10 cellular contexts compared by ENCODE assay signal in genomic region chr4:185265942-185266341, GRCh38. TPM values are rescaled to one million over a fixed set of nuclear protein-coding genes. Genes with fewer than 3 reads are reported as not detected.
DNase-seq lines count a peak whose midpoint lies in the region; ATAC-seq and TF ChIP-seq lines count a peak whose summit lies in the region.
"Had no signal": no experiment of that assay in that cellular context is flagged by ENCODE, and none has a peak within 500 bp of the region (broad histone marks: within the 10 kb centered on the region; RNA-seq: fewer than 3 reads in every experiment).

No MANE protein-coding gene starts in this region.

- H3K4me1 ChIP-seq in psoas muscle (no peaks in the 10 kb centered on the region), right lobe of liver (peaks cover 0 to 6% (median 0%) of the 10 kb centered on the region in 4 donors), Caco-2 (peaks cover 18% of the 10 kb centered on the region)

- H3K27me3 ChIP-seq in psoas muscle (ENCODE audit: insufficient read depth in 3 of 3, low read length in 2 of 3): no peaks in the 10 kb centered on the region
- no peaks in the 10 kb centered on the region for H3K27me3 ChIP-seq in right lobe of liver
- H3K27me3 ChIP-seq in Caco-2 (replicated peaks; ENCODE audit: control insufficient read depth, insufficient read depth, low read length): no peaks in the 10 kb centered on the region

- H3K36me3 Mint-ChIP-seq in activated CD4-positive, alpha-beta T cell treated with anti-CD3 and anti-CD28 coated beads, Interleukin-2, amount 10 ng/mL, durations not matched to agents 24 days and 14 days (ENCODE audit: low read depth): peaks cover 30% of the 10 kb centered on the region
- no peaks in the 10 kb centered on the region for H3K36me3 Mint-ChIP-seq in Caco-2 (ENCODE audit: insufficient read depth, unreplicated experiment)

- H3K9me3 Mint-ChIP-seq in activated CD4-positive, alpha-beta T cell treated with anti-CD3 and anti-CD28 coated beads, Interleukin-2, amount 10 ng/mL, durations not matched to agents 24 days and 14 days: no peaks in the 10 kb centered on the region
- no peaks in the 10 kb centered on the region for H3K9me3 Mint-ChIP-seq in Caco-2 (ENCODE audit: unreplicated experiment)
- H3K9me3 Mint-ChIP-seq: CD8-positive, alpha-beta memory T cell; naive thymus-derived CD8-positive, alpha-beta T cell had no signal

- BruUV-seq in Caco-2 (replicated peaks; lab: Mats Ljungman, UMichigan): no TSS peak

- ATAC-seq in HG03060 (IDR thresholded peaks at IDR 0.05; ENCODE audit: low read depth, unreplicated experiment): peak; percentile 92
- ATAC-seq in psoas muscle: peak; percentile 44 to 83 (median 66)
- ATAC-seq in right lobe of liver: no peak

- H3K36me3 ChIP-seq in psoas muscle (ENCODE audit: insufficient read depth in 1 of 2, low read depth in 1 of 2) (peaks cover 0 to 33% of the 10 kb centered on the region in 2 donors), right lobe of liver (peaks cover 0 to 6% (median under 1%) of the 10 kb centered on the region in 4 donors), Caco-2 (ENCODE audit: control insufficient read depth, insufficient read depth, low read length) (peaks cover 1% of the 10 kb centered on the region; the same call in 1 of the 2 replicates)

- POLR2A ChIA-PET in Caco-2 (lab: Charles Lee): no interaction called here

- WGBS in psoas muscle, 3 donors: 76 to 83% (median 79%) methylated on average over 1 of the region's 1 CpG
- 50% methylated on average over 1 of the region's 1 CpG for WGBS in right lobe of liver (ENCODE audit: insufficient coverage, low coverage, low lambda C conversion rate, missing lambda C conversion rate)

- no peak for TF ChIP-seq POLR2A in right lobe of liver (IDR thresholded peaks at IDR 0.05)

- no peak overlapping the region for H3K4me3 Mint-ChIP-seq in activated CD4-positive, alpha-beta T cell treated with anti-CD3 and anti-CD28 coated beads, Interleukin-2, amount 10 ng/mL, durations not matched to agents 24 days and 14 days
- H3K4me3 Mint-ChIP-seq in Caco-2 (ENCODE audit: unreplicated experiment): no peak overlapping the region
- H3K4me3 Mint-ChIP-seq: CD8-positive, alpha-beta memory T cell had no signal

- intact Hi-C loops in activated CD4-positive, alpha-beta T cell treated with anti-CD3 and anti-CD28 coated beads, Interleukin-2, amount 10 ng/mL, durations not matched to agents 24 days and 14 days (cut with micrococcal nuclease): no loop called here
- intact Hi-C loops in psoas muscle (cut with DNase I): no loop called here
- intact Hi-C loops in right lobe of liver (cut with DNase I): no loop called here
- intact Hi-C loops in Caco-2 (cut with micrococcal nuclease; ENCODE audit: unreplicated experiment): loop anchor here (5.0 kb wide), 1 partner anchor 39 kb away; no protein-coding TSS in a partner anchor

- peak overlapping the region; percentile 46 for H3K27ac ChIP-seq in psoas muscle
- no peak overlapping the region for H3K27ac ChIP-seq in right lobe of liver

- H3K9me3 ChIP-seq in psoas muscle (no peaks in the 10 kb centered on the region), right lobe of liver (no peaks in the 10 kb centered on the region), Caco-2 (no peaks in the 10 kb centered on the region)

- H3K27me3 Mint-ChIP-seq in activated CD4-positive, alpha-beta T cell treated with anti-CD3 and anti-CD28 coated beads, Interleukin-2, amount 10 ng/mL, durations not matched to agents 24 days and 14 days: no peaks in the 10 kb centered on the region
- no peaks in the 10 kb centered on the region for H3K27me3 Mint-ChIP-seq in Caco-2 (ENCODE audit: insufficient read depth, unreplicated experiment)
- H3K27me3 Mint-ChIP-seq: CD8-positive, alpha-beta memory T cell; naive thymus-derived CD8-positive, alpha-beta T cell had no signal

- in situ Hi-C loops in SK-MEL-5 (cut with HindIII; ENCODE audit: low pct_unique_long_range_greater_than_20kb, low sequenced_read_pairs): no loop called here

- CTCF ChIA-PET in Caco-2 (lab: Charles Lee): no interaction called here

- H3K4me1 Mint-ChIP-seq in activated CD4-positive, alpha-beta T cell treated with anti-CD3 and anti-CD28 coated beads, Interleukin-2, amount 10 ng/mL, durations not matched to agents 24 days and 14 days: peaks cover 23% of the 10 kb centered on the region
- peaks cover 20% of the 10 kb centered on the region for H3K4me1 Mint-ChIP-seq in Caco-2 (ENCODE audit: low read depth, unreplicated experiment)

- H3K27ac Mint-ChIP-seq in activated CD4-positive, alpha-beta T cell treated with anti-CD3 and anti-CD28 coated beads, Interleukin-2, amount 10 ng/mL, durations not matched to agents 24 days and 14 days: no peak overlapping the region
- no peak overlapping the region for H3K27ac Mint-ChIP-seq in Caco-2 (ENCODE audit: unreplicated experiment)

- DNase-seq in activated CD4-positive, alpha-beta T cell treated with anti-CD3 and anti-CD28 coated beads, Interleukin-2, amount 10 ng/mL, durations not matched to agents 24 days and 14 days: peak; percentile 52
- DNase-seq in activated CD4-positive, alpha-beta T cell treated with anti-CD3 and anti-CD28 coated beads for 48 hours: no peak
- DNase-seq in SK-MEL-5 (ENCODE audit: low read depth, low spot score): peak; percentile 63
- DNase-seq in psoas muscle: no peak
- DNase-seq in right lobe of liver: no peak
- DNase-seq in Caco-2: no peak
- DNase-seq in CD1c-positive myeloid dendritic cell (ENCODE audit: extremely low spot score): no peak

- no peak overlapping the region for H3K4me3 ChIP-seq in psoas muscle
- H3K4me3 ChIP-seq in right lobe of liver: no peak overlapping the region
- no peak overlapping the region for H3K4me3 ChIP-seq in Caco-2 (ENCODE audit: low read depth, low read length)

- TF ChIP-seq CTCF in psoas muscle (IDR thresholded peaks at IDR 0.05): no peak
- no peak for TF ChIP-seq CTCF in right lobe of liver (IDR thresholded peaks at IDR 0.05)
- TF ChIP-seq CTCF in Caco-2 (IDR thresholded peaks at IDR 0.05; ENCODE audit: insufficient read depth in 1 of 2, low read depth in 1 of 2, low read length in 1 of 2, severe bottlenecking in 1 of 2, unreplicated experiment in 1 of 2): no peak

RNA-seq across cellular contexts. Expression of gene SNX25, which starts 56.5 kb away (rescaled TPM):
- total RNA-seq in activated CD4-positive, alpha-beta T cell treated with anti-CD3 and anti-CD28 coated beads, Interleukin-2, amount 10 ng/mL, durations not matched to agents 24 days and 14 days: 27.0 and 27.3 TPM in 2 replicates
- 57.8 and 59.0 TPM in 2 replicates for total RNA-seq in SK-MEL-5 (2014; rRNA removed; shearing (Covaris generic))
- 24.3 and 33.5 TPM in 2 replicates for polyA plus RNA-seq in SK-MEL-5 (2015; cell fraction: cytosol; rRNA removed)
- polyA plus RNA-seq in SK-MEL-5 (2015; cell fraction: nucleus; rRNA removed): 28.5 and 29.9 TPM in 2 replicates
- 10 to 100 TPM in 2 of 4 donors, 1 to 10 TPM in 2; 9.1 to 12.0 (median 10.3) TPM for total RNA-seq in psoas muscle
- polyA plus RNA-seq in psoas muscle: 10 to 100 TPM in 1 of 3 donors, 1 to 10 TPM in 2; 5.3 to 13.0 (median 6.1) TPM
- total RNA-seq in right lobe of liver: 10 to 100 TPM in 4 of 6 experiments, 1 to 10 TPM in 2; 8.0 to 13.0 (median 10.5) TPM
- total RNA-seq in Caco-2 (2022): 9.3 and 10.2 TPM in 2 replicates

Comparison
In these comparisons a context has a peak if more than half of its experiments do, and no peak if none do; other contexts are left out.
1. DNase-seq: peak in activated CD4-positive, alpha-beta T cell treated with anti-CD3 and anti-CD28 coated beads, Interleukin-2, amount 10 ng/mL, durations not matched to agents 24 days and 14 days (single experiment) and SK-MEL-5 (single experiment); none in activated CD4-positive, alpha-beta T cell treated with anti-CD3 and anti-CD28 coated beads for 48 hours (single experiment), psoas muscle (0 of 2), right lobe of liver (0 of 3), Caco-2 (0 of 2) and CD1c-positive myeloid dendritic cell (single experiment).
2. ATAC-seq: peak in HG03060 (single experiment) and psoas muscle (4 of 4); none in right lobe of liver (0 of 4).